22 cellular contexts compared by ENCODE assay signal in genomic region chr14:61891810-61892209, GRCh38.
"Had no signal": no experiment of that assay in that cellular context is flagged by ENCODE, and none has a peak within 500 bp of the region (broad histone marks: within the 10 kb centered on the region; RNA-seq: fewer than 3 reads in every experiment).

No MANE protein-coding gene starts in this region.

- H3K27me3 ChIP-seq: sigmoid colon, upper lobe of right lung had no signal

- ATAC-seq: activated naive CD4-positive, alpha-beta T cell treated with anti-CD3 and anti-CD28 coated beads, Interleukin-2, amount 50 U/mL, for 72 hours; activated T-helper 17 cell treated with anti-CD3 and anti-CD28 coated beads, Interleukin-2, amount 50 U/mL, for 72 hours; left lung; natural killer cell; stimulated activated naive CD8-positive, alpha-beta T cell treated with anti-CD3 and anti-CD28 coated beads, Interleukin-15, Interleukin-2, amounts not matched to agents 100 U/mL and 50 U/mL, for 24 hours; upper lobe of right lung had no signal

- DNase-seq: activated CD4-positive, alpha-beta T cell treated with anti-CD3 and anti-CD28 coated beads for 1 hour; activated CD8-positive, alpha-beta memory T cell treated with anti-CD3 and anti-CD28 coated beads for 24 hours; activated CD8-positive, alpha-beta memory T cell treated with anti-CD3 and anti-CD28 coated beads, Interleukin-2, amount 50 U/mL, for 4 hours; activated T-cell treated with anti-CD3 and anti-CD28 coated beads, Interleukin-2, amount 50 U/mL, for 24 hours; aorta; effector CD4-positive, alpha-beta T cell; hippocampal formation; left lung; midbrain; natural killer cell; sigmoid colon; stimulated activated CD4-positive, alpha-beta T cell treated with anti-CD3 and anti-CD28 coated beads, Interleukin-15, amount 100 ng/mL, for 24 hours; stimulated activated CD4-positive, alpha-beta T cell treated with anti-CD3 and anti-CD28 coated beads, Interleukin-4, amount 100 ng/mL, for 24 hours; stimulated activated naive CD8-positive, alpha-beta T cell treated with anti-CD3 and anti-CD28 coated beads, Interleukin-15, Interleukin-2, amounts not matched to agents 100 U/mL and 50 U/mL, for 24 hours; T-helper 9 cell; upper lobe of right lung had no signal

- H3K9me3 Mint-ChIP-seq: activated T-cell treated with anti-CD3 and anti-CD28 coated beads, Interleukin-2, amount 50 U/mL, for 24 hours; activated T-helper 17 cell treated with anti-CD3 and anti-CD28 coated beads, Interleukin-2, amount 50 U/mL, for 72 hours had no signal

- H3K27ac ChIP-seq: left lung, sigmoid colon, upper lobe of right lung had no signal

- H3K4me2 ChIP-seq: smooth muscle cell had no signal

- H3K9me3 ChIP-seq: left lung, sigmoid colon, upper lobe of right lung had no signal

- H3K4me3 ChIP-seq: left lung, lung, sigmoid colon, smooth muscle cell, upper lobe of right lung had no signal

- H3K4me3 Mint-ChIP-seq: activated T-cell treated with anti-CD3 and anti-CD28 coated beads, Interleukin-2, amount 50 U/mL, for 24 hours; activated T-helper 17 cell treated with anti-CD3 and anti-CD28 coated beads, Interleukin-2, amount 50 U/mL, for 72 hours; natural killer cell had no signal

- H3K27me3 Mint-ChIP-seq: brain, progenitor cell of endocrine pancreas had no signal

- H3K36me3 ChIP-seq: left lung, sigmoid colon, upper lobe of right lung had no signal

- H3K27ac Mint-ChIP-seq: activated T-cell treated with anti-CD3 and anti-CD28 coated beads, Interleukin-2, amount 50 U/mL, for 24 hours; activated T-helper 17 cell treated with anti-CD3 and anti-CD28 coated beads, Interleukin-2, amount 50 U/mL, for 72 hours; progenitor cell of endocrine pancreas had no signal

- H3K4me1 ChIP-seq: left lung, sigmoid colon, upper lobe of right lung had no signal

- H3K36me3 Mint-ChIP-seq: brain, natural killer cell had no signal
